In genomic region chr10:12629767-12630165, GRCh38 we compare ENCODE assay signal across 1 cellular context.
TF ChIP-seq lines count a peak whose summit lies in the region.

No MANE protein-coding gene starts in this region.

TF ChIP-seq in H1, 55 proteins besides CTCF, POLR2A, EP300 and RAD21:
- TF ChIP-seq BRCA1 (IDR thresholded peaks at IDR 0.05; ENCODE audit: low read depth, low read length): no peak
- TF ChIP-seq GABPA (IDR thresholded peaks at IDR 0.05; ENCODE audit: borderline replicate concordance, insufficient read depth, low read length): no peak
- TF ChIP-seq TAF1 (IDR thresholded peaks at IDR 0.05; ENCODE audit: low read depth, low read length): no peak
- TF ChIP-seq RNF2 (IDR thresholded peaks at IDR 0.05; ENCODE audit: borderline replicate concordance, low read depth, low read length, missing control alignments, poor library complexity, severe bottlenecking): no peak
- no peak for TF ChIP-seq SP1 (IDR thresholded peaks at IDR 0.05; ENCODE audit: low read depth, low read length)
- no peak for TF ChIP-seq BCL11A (IDR thresholded peaks at IDR 0.05; ENCODE audit: low read depth in 2 of 2, low read length in 2 of 2)
- TF ChIP-seq NRF1 (IDR thresholded peaks at IDR 0.05; ENCODE audit: low read depth, low read length): no peak
- TF ChIP-seq KDM1A (IDR thresholded peaks at IDR 0.05; ENCODE audit: borderline replicate concordance, low read length): no peak
TF ChIP-seq in H1: peak in this region for 0.
